ENCODE assay signal across 11 cellular contexts in the genomic region with DNA sequence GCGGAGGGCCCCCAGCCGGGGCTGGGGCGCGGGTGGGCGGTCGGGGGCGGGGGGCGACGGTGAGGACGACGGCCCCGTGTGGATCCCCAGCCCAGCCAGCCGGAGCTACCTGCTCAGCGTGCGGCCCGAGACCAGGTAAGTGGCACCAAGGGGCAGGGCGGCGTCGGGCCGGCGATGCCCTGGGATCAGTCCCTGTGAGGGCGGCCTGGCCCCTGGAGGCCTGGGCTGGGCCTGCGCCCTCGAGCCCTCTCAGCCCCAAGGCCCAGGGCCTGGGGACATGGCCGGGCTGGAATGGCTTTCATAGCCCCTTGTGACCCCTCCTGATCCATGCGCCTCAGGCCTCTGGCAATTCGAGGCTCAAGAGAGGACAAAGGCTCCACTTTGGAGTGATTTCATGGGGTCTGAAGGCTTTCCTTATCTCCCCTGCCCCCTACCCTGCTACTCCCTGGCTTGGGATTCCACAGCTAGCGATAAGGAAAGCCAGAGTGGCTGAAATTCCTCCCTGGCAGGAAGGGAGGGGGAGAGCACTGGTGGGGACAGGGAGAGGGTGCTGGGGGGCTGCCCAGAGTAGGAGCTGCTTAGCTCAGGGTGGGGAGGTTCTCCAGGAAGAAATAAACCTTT. TPM values are rescaled to one million over a fixed set of nuclear protein-coding genes. Genes with fewer than 3 reads are reported as not detected.
DNase-seq lines count a peak whose midpoint lies in the region; ATAC-seq, FAIRE-seq and TF ChIP-seq lines count a peak whose summit lies in the region.
"Had no signal": no experiment of that assay in that cellular context is flagged by ENCODE, and none has a peak within 500 bp of the region (broad histone marks: within the 10 kb centered on the region; RNA-seq: fewer than 3 reads in every experiment).

No MANE protein-coding gene starts in this region.

- H3K27ac ChIP-seq in right cardiac atrium (ENCODE audit: low read length) (peak overlapping the region; percentile 95), parathyroid adenoma (peak overlapping the region; percentile 86)

- H2AFZ ChIP-seq in parathyroid adenoma = peak overlapping the region; percentile 60

- ATAC-seq in right cardiac atrium (peak; percentile 22 to 26), HG03175 (IDR thresholded peaks at IDR 0.05; ENCODE audit: unreplicated experiment) (no peak), GM21390 (IDR thresholded peaks at IDR 0.05; ENCODE audit: unreplicated experiment) (no peak)

- no peak for TF ChIP-seq POLR2A in H54 (IDR thresholded peaks at IDR 0.05; ENCODE audit: low read depth, low read length)

- intact Hi-C loops in CD14-positive monocyte (cut with micrococcal nuclease) (no loop called here), right cardiac atrium (cut with DNase I) (loop anchor here in 3 of 4 donors (10.0 kb wide), 2 partner anchors 63 to 163 kb away; a partner anchor contains a TSS)

- no peaks in the 10 kb centered on the region for H3K27me3 ChIP-seq in right cardiac atrium (ENCODE audit: control insufficient read depth, insufficient read depth)
- H3K27me3 ChIP-seq in parathyroid adenoma (ENCODE audit: control insufficient read depth, insufficient read depth, low read length) = no peaks in the 10 kb centered on the region
- H3K27me3 ChIP-seq: MG63 had no signal

- H3K4me3 ChIP-seq in right cardiac atrium (ENCODE audit: low read length) = peak overlapping the region; percentile 67
- H3K4me3 ChIP-seq in parathyroid adenoma (ENCODE audit: low read depth, low read length) = peak overlapping the region; percentile 46
- H3K4me3 ChIP-seq: MG63 had no signal

- no peaks in the 10 kb centered on the region for H3K36me3 ChIP-seq in parathyroid adenoma (ENCODE audit: control insufficient read depth, insufficient read depth, low read length)
- H3K36me3 ChIP-seq: MG63 had no signal

- H3K4me2 ChIP-seq in parathyroid adenoma (ENCODE audit: low read length) = peak overlapping the region; percentile 13

- peak overlapping the region; percentile 28 for H3K9ac ChIP-seq in parathyroid adenoma

- H3K9me3 ChIP-seq in right cardiac atrium (ENCODE audit: control insufficient read depth, low read length) = no peaks in the 10 kb centered on the region
- H3K9me3 ChIP-seq in parathyroid adenoma (ENCODE audit: control insufficient read depth, low read length) = no peaks in the 10 kb centered on the region
- H3K9me3 ChIP-seq: MG63 had no signal

- H3K27me3 Mint-ChIP-seq in CD14-positive monocyte (ENCODE audit: low read depth in 3 of 3) = peaks cover 5 to 12% (median 9%) of the 10 kb centered on the region in 3 donors

- WGBS in right cardiac atrium = 15% methylated on average over 27 of the region's 28 CpGs

- peaks cover 4 to 5% of the 10 kb centered on the region in 2 donors for H3K36me3 Mint-ChIP-seq in CD14-positive monocyte

- no peak for DNase-seq in CD14-positive monocyte (ENCODE audit: low spot score)
- DNase-seq in amniotic epithelial cell (ENCODE audit: low read depth) = peak; percentile 39
- peak in 1 of 3 donors; percentile 65 for DNase-seq in right cardiac atrium
- DNase-seq in COLO829 (ENCODE audit: low spot score) = no peak
- no peak for DNase-seq in H54 (ENCODE audit: insufficient read length, low spot score)
- DNase-seq: MG63; stimulated activated CD4-positive, alpha-beta T cell treated with anti-CD3 and anti-CD28 coated beads, Interleukin-1b, Interleukin-23, amount 100 ng/mL, for 48 hours had no signal

- H3K9me3 Mint-ChIP-seq in CD14-positive monocyte = peaks cover 0 to 1% (median 0%) of the 10 kb centered on the region in 7 donors

- TF ChIP-seq CTCF in CD14-positive monocyte (IDR thresholded peaks at IDR 0.05) (peak; percentile 16), parathyroid adenoma (IDR thresholded peaks at IDR 0.05) (no peak)

- H3K79me2 ChIP-seq in parathyroid adenoma = no peaks in the 10 kb centered on the region

- H3K4me3 Mint-ChIP-seq in CD14-positive monocyte = no peak overlapping the region

- peaks cover 29% of the 10 kb centered on the region for H3K4me1 ChIP-seq in right cardiac atrium (ENCODE audit: control insufficient read depth, insufficient read depth, low read length)
- peaks cover 11% of the 10 kb centered on the region for H3K4me1 ChIP-seq in parathyroid adenoma

- FAIRE-seq in H54 (lab: Jason Lieb, UNC) = no peak
- FAIRE-seq: GM18507 had no signal

- no peak overlapping the region for H3K27ac Mint-ChIP-seq in CD14-positive monocyte

- H3K4me1 Mint-ChIP-seq in CD14-positive monocyte = peaks cover 34% of the 10 kb centered on the region

RNA-seq across cellular contexts. Expression of a gene that starts 0.4 kb away (rescaled TPM):
- polyA plus RNA-seq in CD14-positive monocyte (under 1 TPM in 1 of 2 donors, not detected in 1; 0.02 TPM), right cardiac atrium (65.8 TPM)
- total RNA-seq in right cardiac atrium = 10 to 100 TPM; 72.1 to 95.2 (median 78.6) TPM

Comparison
In these comparisons a context has a peak if more than half of its experiments do, and no peak if none do; other contexts are left out.
1. ATAC-seq: peak in right cardiac atrium (2 of 2); none in HG03175 (single experiment) and GM21390 (single experiment).
2. RNA of a gene that starts 0.4 kb away (polyA plus RNA-seq): 65.8 TPM in right cardiac atrium (single experiment); 0.02 TPM in CD14-positive monocyte; every median in the first group is over 10 times any median in the second.
3. intact Hi-C loops: an anchor here in right cardiac atrium (10.0 kb wide); none called in CD14-positive monocyte.